Comparison of ENCODE assay signal across 27 cellular contexts in genomic region chr3:114571363-114571762, GRCh38.
"Had no signal": no experiment of that assay in that cellular context is flagged by ENCODE, and none has a peak within 500 bp of the region (broad histone marks: within the 10 kb centered on the region; RNA-seq: fewer than 3 reads in every experiment).

No MANE protein-coding gene starts in this region.

- H3K4me3 Mint-ChIP-seq: effector memory CD8-positive, alpha-beta T cell; naive thymus-derived CD8-positive, alpha-beta T cell; nephron progenitor cell; stimulated activated naive CD8-positive, alpha-beta T cell treated with anti-CD3 and anti-CD28 coated beads, Interleukin-15, amount 100 ng/mL, for 72 hours had no signal

- H3K4me3 ChIP-seq: esophagus squamous epithelium, left lung, lower lobe of right lung, ovary, psoas muscle, right lobe of liver, suprapubic skin, transverse colon, upper lobe of right lung, vagina had no signal

- H3K4me1 ChIP-seq: left lung, suprapubic skin, upper lobe of right lung had no signal

- FAIRE-seq: keratinocyte had no signal

- H3K27me3 ChIP-seq: esophagus squamous epithelium, left lung, ovary, right lobe of liver, suprapubic skin, transverse colon, upper lobe of right lung, vagina had no signal

- H3K9me3 Mint-ChIP-seq: effector memory CD8-positive, alpha-beta T cell; nephron progenitor cell; stimulated activated naive CD8-positive, alpha-beta T cell treated with anti-CD3 and anti-CD28 coated beads, Interleukin-15, amount 100 ng/mL, for 72 hours had no signal

- H3K36me3 ChIP-seq: esophagus squamous epithelium, left lung, lower lobe of right lung, ovary, right lobe of liver, suprapubic skin, transverse colon, upper lobe of right lung, vagina had no signal

- DNase-seq: cortex of kidney; effector memory CD8-positive, alpha-beta T cell; erythroblast; esophagus squamous epithelium; foreskin melanocyte; glutamatergic neuron; hypothalamus; left lung; lower lobe of right lung; naive thymus-derived CD8-positive, alpha-beta T cell; nephron progenitor cell; occipital lobe; ovary; posterior cingulate gyrus; psoas muscle; right lobe of liver; small intestine; stimulated activated CD4-positive, alpha-beta T cell treated with anti-CD3 and anti-CD28 coated beads, Interleukin-15, amount 100 ng/mL, for 24 hours; stimulated activated CD4-positive, alpha-beta T cell treated with anti-CD3 and anti-CD28 coated beads, Interleukin-2, amount 100 ng/mL, for 48 hours; stimulated activated CD8-positive, alpha-beta memory T cell treated with anti-CD3 and anti-CD28 coated beads, Interleukin-4, amount 100 ng/mL, for 48 hours; stimulated activated naive CD4-positive, alpha-beta T cell; stimulated activated naive CD8-positive, alpha-beta T cell treated with anti-CD3 and anti-CD28 coated beads, Interleukin-15, amount 100 ng/mL, for 72 hours; transverse colon; upper lobe of right lung had no signal

- H3K27me3 Mint-ChIP-seq: effector memory CD8-positive, alpha-beta T cell; naive thymus-derived CD8-positive, alpha-beta T cell; stimulated activated naive CD8-positive, alpha-beta T cell treated with anti-CD3 and anti-CD28 coated beads, Interleukin-15, amount 100 ng/mL, for 72 hours had no signal

- ATAC-seq: effector memory CD8-positive, alpha-beta T cell; left lung; lower lobe of right lung; naive thymus-derived CD8-positive, alpha-beta T cell; right lobe of liver; stimulated activated naive CD8-positive, alpha-beta T cell treated with anti-CD3 and anti-CD28 coated beads, Interleukin-15, amount 100 ng/mL, for 72 hours; upper lobe of right lung had no signal

- H3K9me3 ChIP-seq: esophagus squamous epithelium, left lung, lower lobe of right lung, ovary, psoas muscle, right lobe of liver, suprapubic skin, transverse colon, upper lobe of right lung, vagina had no signal

- H3K27ac Mint-ChIP-seq: effector memory CD8-positive, alpha-beta T cell; naive thymus-derived CD8-positive, alpha-beta T cell; nephron progenitor cell; stimulated activated naive CD8-positive, alpha-beta T cell treated with anti-CD3 and anti-CD28 coated beads, Interleukin-15, amount 100 ng/mL, for 72 hours had no signal

- H3K27ac ChIP-seq: esophagus squamous epithelium, left lung, lower lobe of right lung, ovary, psoas muscle, right lobe of liver, suprapubic skin, transverse colon, upper lobe of right lung, vagina had no signal
